1 cellular context compared by ENCODE assay signal in genomic region chr13:24922390-24923304, GRCh38.
TF ChIP-seq lines count a peak whose summit lies in the region.

No MANE protein-coding gene starts in this region.

TF ChIP-seq in HEK293, 187 proteins besides CTCF, POLR2A, EP300 and RAD21 (continued from another document and continues in another):
- TF ChIP-seq AEBP2 (tag by site-specific recombination; IDR thresholded peaks at IDR 0.05; ENCODE audit: borderline replicate concordance) = no peak
- TF ChIP-seq ZBTB49 (tag by site-specific recombination; IDR thresholded peaks at IDR 0.05; ENCODE audit: low read depth) = no peak
- peak; percentile 92 for TF ChIP-seq ZBTB8A (tag by site-specific recombination; IDR thresholded peaks at IDR 0.05)
- TF ChIP-seq ZNF426 (tag by site-specific recombination; IDR thresholded peaks at IDR 0.05) = no peak
- TF ChIP-seq ZNF704 (tag by site-specific recombination; IDR thresholded peaks at IDR 0.05) = no peak
- 0 out of 2 replicates have a peak, but pooled peaks have one; percentile 41 for TF ChIP-seq ZFP69B (tag by site-specific recombination; IDR thresholded peaks at IDR 0.05)
- 0 out of 2 replicates have a peak, but pooled peaks have one; percentile 17 for TF ChIP-seq ZNF366 (tag by site-specific recombination; conservative IDR thresholded peaks at IDR 0.05)
- no peak for TF ChIP-seq ZNF157 (tag by site-specific recombination; IDR thresholded peaks at IDR 0.05)
- TF ChIP-seq ZNF324 (tag by site-specific recombination; IDR thresholded peaks at IDR 0.05) = 0 out of 2 replicates have a peak, but pooled peaks have one; percentile 50
- no peak for TF ChIP-seq ZNF621 (tag by site-specific recombination; IDR thresholded peaks at IDR 0.05)
- no peak for TF ChIP-seq ZNF624 (tag by site-specific recombination; IDR thresholded peaks at IDR 0.05)
- TF ChIP-seq ZNF785 (tag by site-specific recombination; IDR thresholded peaks at IDR 0.05) = no peak
- TF ChIP-seq KLF10 (tag by site-specific recombination; IDR thresholded peaks at IDR 0.05) = peak; percentile 90
- TF ChIP-seq ZNF843 (tag by site-specific recombination; IDR thresholded peaks at IDR 0.05) = peak; percentile 34; the same call in 1 of the 2 replicates
- TF ChIP-seq TRIM28 (IDR thresholded peaks at IDR 0.05; ENCODE audit: borderline replicate concordance, low read length) = no peak
- TF ChIP-seq SP2 (tag by site-specific recombination; IDR thresholded peaks at IDR 0.05) = peak; percentile 91
- TF ChIP-seq ZBTB1 (tag by site-specific recombination; IDR thresholded peaks at IDR 0.05) = no peak
- TF ChIP-seq ZNF362 (tag by site-specific recombination; IDR thresholded peaks at IDR 0.05) = peak; percentile 82
- TF ChIP-seq ZNF747 (tag by site-specific recombination; IDR thresholded peaks at IDR 0.05) = no peak
- no peak for TF ChIP-seq ZNF561 (tag by site-specific recombination; IDR thresholded peaks at IDR 0.05; ENCODE audit: borderline replicate concordance)
- TF ChIP-seq ZNF133 (tag by site-specific recombination; IDR thresholded peaks at IDR 0.05) = no peak
- TF ChIP-seq ZNF488 (tag by site-specific recombination; IDR thresholded peaks at IDR 0.05) = no peak
- TF ChIP-seq RBAK (tag by site-specific recombination; IDR thresholded peaks at IDR 0.05) = no peak
- TF ChIP-seq FEZF1 (tag by site-specific recombination; IDR thresholded peaks at IDR 0.05) = no peak
- no peak for TF ChIP-seq ZNF837 (tag by site-specific recombination; IDR thresholded peaks at IDR 0.05)
- TF ChIP-seq ZNF10 (tag by site-specific recombination; IDR thresholded peaks at IDR 0.05) = no peak
- 0 out of 2 replicates have a peak, but pooled peaks have one; percentile 56 for TF ChIP-seq ZSCAN23 (tag by site-specific recombination; IDR thresholded peaks at IDR 0.05)
- TF ChIP-seq SCRT2 (tag by site-specific recombination; IDR thresholded peaks at IDR 0.05) = no peak
- TF ChIP-seq ZNF239 (tag by site-specific recombination; IDR thresholded peaks at IDR 0.05) = no peak
- peak; percentile 93 for TF ChIP-seq ZBTB17 (tag by site-specific recombination; IDR thresholded peaks at IDR 0.05)
- TF ChIP-seq BCL6B (tag by site-specific recombination; IDR thresholded peaks at IDR 0.05) = no peak
- TF ChIP-seq ZNF626 (tag by site-specific recombination; IDR thresholded peaks at IDR 0.05) = no peak
- 0 out of 2 replicates have a peak, but pooled peaks have one; percentile 33 for TF ChIP-seq OVOL3 (tag by site-specific recombination; IDR thresholded peaks at IDR 0.05)
- TF ChIP-seq PRDM1 (tag by site-specific recombination; IDR thresholded peaks at IDR 0.05) = no peak
- peak; percentile 42; the same call in 1 of the 2 replicates for TF ChIP-seq ZBTB20 (tag by site-specific recombination; IDR thresholded peaks at IDR 0.05)
- no peak for TF ChIP-seq ZNF623 (tag by site-specific recombination; IDR thresholded peaks at IDR 0.05)
- TF ChIP-seq ZNF24 (tag by site-specific recombination; IDR thresholded peaks at IDR 0.05) = 0 out of 2 replicates have a peak, but pooled peaks have one; percentile 27
- TF ChIP-seq ZNF140 (tag by site-specific recombination; IDR thresholded peaks at IDR 0.05) = no peak
- TF ChIP-seq ZNF23 (tag by site-specific recombination; IDR thresholded peaks at IDR 0.05; ENCODE audit: borderline replicate concordance) = no peak
- no peak for TF ChIP-seq SETDB1 (IDR thresholded peaks at IDR 0.05; ENCODE audit: insufficient read length, low read length)
- TF ChIP-seq SP3 (tag by site-specific recombination; IDR thresholded peaks at IDR 0.05) = peak; percentile 97
- TF ChIP-seq ZNF501 (tag by site-specific recombination; IDR thresholded peaks at IDR 0.05) = 0 out of 2 replicates have a peak, but pooled peaks have one; percentile 40
- no peak for TF ChIP-seq ZNF768 (tag by site-specific recombination; IDR thresholded peaks at IDR 0.05)
- 0 out of 2 replicates have a peak, but pooled peaks have one; percentile 36 for TF ChIP-seq ZNF600 (tag by site-specific recombination; IDR thresholded peaks at IDR 0.05)
- no peak for TF ChIP-seq ZNF132 (tag by site-specific recombination; IDR thresholded peaks at IDR 0.05; ENCODE audit: borderline replicate concordance)
- no peak for TF ChIP-seq ZNF121 (tag by site-specific recombination; IDR thresholded peaks at IDR 0.05)
- TF ChIP-seq MEIS1 (CRISPR knock-in tag; IDR thresholded peaks at IDR 0.05; ENCODE audit: borderline replicate concordance) = no peak
- TF ChIP-seq ZFP41 (tag by site-specific recombination; IDR thresholded peaks at IDR 0.05; ENCODE audit: borderline replicate concordance) = no peak
- no peak for TF ChIP-seq ZNF48 (tag by site-specific recombination; IDR thresholded peaks at IDR 0.05)
- TF ChIP-seq ZNF518A (tag by site-specific recombination; conservative IDR thresholded peaks at IDR 0.05; ENCODE audit: low read depth) = peak; percentile 42; the same call in 1 of the 2 replicates
- peak; percentile 64; the same call in 1 of the 2 replicates for TF ChIP-seq PATZ1 (tag by site-specific recombination; IDR thresholded peaks at IDR 0.05)
- peak; percentile 87 for TF ChIP-seq ZFHX2 (tag by site-specific recombination; conservative IDR thresholded peaks at IDR 0.05)
- TF ChIP-seq ZFP3 (tag by site-specific recombination; IDR thresholded peaks at IDR 0.05; ENCODE audit: low read depth) = no peak
- no peak for TF ChIP-seq ZNF664 (tag by site-specific recombination; IDR thresholded peaks at IDR 0.05)
- peak; percentile 88 for TF ChIP-seq ZNF335 (tag by site-specific recombination; conservative IDR thresholded peaks at IDR 0.05)
- TF ChIP-seq GLIS1 (tag by site-specific recombination; IDR thresholded peaks at IDR 0.05) = peak; percentile 55; the same call in 1 of the 2 replicates
- peak; percentile 83 for TF ChIP-seq EGR2 (tag by site-specific recombination; IDR thresholded peaks at IDR 0.05; ENCODE audit: low read depth)
- TF ChIP-seq ZNF391 (tag by site-specific recombination; IDR thresholded peaks at IDR 0.05; ENCODE audit: borderline replicate concordance, low read depth) = peak; percentile 22; the same call in 1 of the 2 replicates
- peak; percentile 45; the same call in 1 of the 2 replicates for TF ChIP-seq SP7 (tag by site-specific recombination; IDR thresholded peaks at IDR 0.05)
- TF ChIP-seq ZNF221 (tag by site-specific recombination; IDR thresholded peaks at IDR 0.05; ENCODE audit: borderline replicate concordance) = no peak
